22 cellular contexts compared by ENCODE assay signal in genomic region chr3:23333633-23334032, GRCh38.
DNase-seq lines count a peak whose midpoint lies in the region; ATAC-seq, FAIRE-seq and TF ChIP-seq lines count a peak whose summit lies in the region.
"Had no signal": no experiment of that assay in that cellular context is flagged by ENCODE, and none has a peak within 500 bp of the region (broad histone marks: within the 10 kb centered on the region; RNA-seq: fewer than 3 reads in every experiment).

No MANE protein-coding gene starts in this region.

- no TSS peak for BruUV-seq in Calu3 (replicated peaks; lab: Mats Ljungman, UMichigan)

- intact Hi-C loops in Calu3 (cut with micrococcal nuclease; ENCODE audit: unreplicated experiment) (no loop called here), cardiac septum (cut with DNase I) (no loop called here)

- peak; percentile 43 for FAIRE-seq in H54 (lab: Jason Lieb, UNC)
- FAIRE-seq: G401.6, GM12891, HepG2 had no signal

- H3K27me3 ChIP-seq in foreskin keratinocyte = no peaks in the 10 kb centered on the region
- H3K27me3 ChIP-seq: BLaER1 treated with 17β-estradiol and CSF1 and Interleukin-3, amounts not matched to agents 10 nM and 100 nM had no signal

- POLR2A ChIA-PET in RWPE1 (lab: Yijun Ruan, JAX; ENCODE audit: low non-redundant PET) = no interaction called here

- no peaks in the 10 kb centered on the region for H3K4me1 Mint-ChIP-seq in Calu3 (ENCODE audit: low read depth, unreplicated experiment)

- H3K9me3 Mint-ChIP-seq in Calu3 (ENCODE audit: low read depth, unreplicated experiment) = no peaks in the 10 kb centered on the region
- H3K9me3 Mint-ChIP-seq: CD8-positive, alpha-beta T cell; H9; IgD-negative memory B cell had no signal

- DNase-seq in ELR (ENCODE audit: low read depth) = peak; percentile 41
- DNase-seq in H54 (ENCODE audit: insufficient read length, low spot score) = no peak
- peak; percentile 8 for DNase-seq in RWPE1 (ENCODE audit: low spot score)
- DNase-seq in foreskin keratinocyte = peak in 1 of 2 donors; percentile 36
- DNase-seq in NCI-H82 (lab: John Stamatoyannopoulos, UW) = no peak
- DNase-seq in Calu3 = no peak
- DNase-seq in cardiac septum (ENCODE audit: low spot score) = no peak
- DNase-seq: CD8-positive, alpha-beta T cell; DMS 273 treated with DMSO at 0.1 percent for 48 hours; DMS53; DND-41; EL; GOT3; H9; KBM-7 had no signal

- H3K27ac Mint-ChIP-seq in Calu3 (ENCODE audit: unreplicated experiment) = no peak overlapping the region
- H3K27ac Mint-ChIP-seq: B cell; CD8-positive, alpha-beta T cell; IgD-negative memory B cell had no signal

- H3K4me3 Mint-ChIP-seq in Calu3 (ENCODE audit: low read depth, unreplicated experiment) = no peak overlapping the region
- H3K4me3 Mint-ChIP-seq: B cell; CD8-positive, alpha-beta T cell; H9; IgD-negative memory B cell had no signal

- no peak overlapping the region for H3K27ac ChIP-seq in RWPE1
- H3K27ac ChIP-seq in foreskin keratinocyte = no peak overlapping the region
- H3K27ac ChIP-seq: BLaER1 treated with 17β-estradiol and CSF1 and Interleukin-3, amounts not matched to agents 10 nM and 100 nM had no signal

- peaks cover 7% of the 10 kb centered on the region for H3K4me1 ChIP-seq in foreskin keratinocyte

- TF ChIP-seq CTCF in RWPE1 (conservative IDR thresholded peaks at IDR 0.05; ENCODE audit: low read depth) = no peak
- TF ChIP-seq CTCF in foreskin keratinocyte (conservative IDR thresholded peaks at IDR 0.05) = no peak
- TF ChIP-seq CTCF in Calu3 (IDR thresholded peaks at IDR 0.05; ENCODE audit: unreplicated experiment) = no peak

- H3K27me3 Mint-ChIP-seq in Calu3 (ENCODE audit: unreplicated experiment) = no peaks in the 10 kb centered on the region
- H3K27me3 Mint-ChIP-seq: B cell, IgD-negative memory B cell had no signal

- CTCF ChIA-PET in RWPE1 (lab: Yijun Ruan, JAX) (no interaction called here), Calu3 (lab: Charles Lee) (interaction anchor here (0.6 kb wide), 1 partner anchor 405 kb away, joined by 4 read pairs; no protein-coding TSS in a partner anchor)

- H3K36me3 Mint-ChIP-seq in Calu3 (ENCODE audit: insufficient read depth, unreplicated experiment) = no peaks in the 10 kb centered on the region
- H3K36me3 Mint-ChIP-seq: CD8-positive, alpha-beta T cell had no signal

- no peak for TF ChIP-seq POLR2A in H54 (IDR thresholded peaks at IDR 0.05; ENCODE audit: low read depth, low read length)

- ATAC-seq in foreskin keratinocyte (peak; percentile 95), GM21367 (IDR thresholded peaks at IDR 0.05; ENCODE audit: unreplicated experiment) (no peak)
- ATAC-seq: CD8-positive, alpha-beta T cell; HepG2 had no signal

Comparison
In these comparisons a context has a peak if more than half of its experiments do, and no peak if none do; other contexts are left out.
1. DNase-seq: peak in ELR (single experiment) and RWPE1 (single experiment); none in H54 (single experiment), NCI-H82 (single experiment), Calu3 (single experiment) and cardiac septum (single experiment).